Comparison of ENCODE assay signal across 8 cellular contexts in the genomic region with DNA sequence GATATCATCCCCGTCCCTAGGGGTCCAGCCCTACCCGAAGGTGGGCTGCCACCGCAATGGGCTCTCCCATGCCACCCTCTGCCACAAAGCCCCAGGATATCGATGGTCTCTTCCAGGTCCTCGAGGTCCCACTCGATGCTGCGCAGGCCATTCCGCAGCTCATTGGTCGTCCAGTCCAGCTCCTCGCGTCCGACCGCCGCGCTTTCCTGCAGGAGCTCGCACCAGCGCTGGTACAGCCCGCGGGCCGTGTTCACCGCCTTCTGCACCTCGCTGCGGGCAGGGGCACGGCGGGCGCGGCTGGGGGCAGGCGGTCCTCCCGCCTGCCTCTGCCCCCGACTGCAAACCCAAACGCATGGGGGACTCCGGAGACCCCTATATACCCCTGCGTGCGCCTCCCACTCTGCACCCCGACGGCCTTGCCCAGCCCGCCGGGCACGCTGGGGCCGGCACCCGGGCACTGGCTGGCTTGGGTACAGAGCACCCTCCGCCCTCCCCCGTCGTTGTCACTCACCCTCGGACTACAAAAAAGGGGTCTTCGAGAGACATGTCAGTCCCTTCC. TPM values are rescaled to one million over a fixed set of nuclear protein-coding genes. Genes with fewer than 3 reads are reported as not detected.
A peak's percentile ranks its signal among the peaks of the same experiment; 100 is the strongest.
DNase-seq lines count a peak whose midpoint lies in the region; ATAC-seq and TF ChIP-seq lines count a peak whose summit lies in the region.

No MANE protein-coding gene starts in this region.

- H3K4me3 ChIP-seq in HCT116 (replicated peaks in 1 of 2; ENCODE audit: low read depth in 1 of 2, low read length in 2 of 2) = peak overlapping the region; percentile 84 to 98
- peak overlapping the region; percentile 72 to 93 (median 88) for H3K4me3 ChIP-seq in Peyer's patch
- peak overlapping the region; percentile 76 for H3K4me3 ChIP-seq in lower leg skin (ENCODE audit: low read depth, poor library complexity, severe bottlenecking)

- peak; percentile 2 for ATAC-seq in HCT116
- ATAC-seq in GM18868 (IDR thresholded peaks at IDR 0.05; ENCODE audit: unreplicated experiment) = no peak

- no peak for TF ChIP-seq RAD21 in HCT116 (IDR thresholded peaks at IDR 0.05; ENCODE audit: low read depth)

- 0 to 1% methylated on average over 25 to 43 of the region's 46 CpGs for WGBS in lower leg skin, 2 donors

- H3K36me3 ChIP-seq in HCT116 (ENCODE audit: control insufficient read depth in 1 of 2, insufficient read depth in 2 of 2, low read length in 2 of 2) = peaks cover 0 to 15% of the 10 kb centered on the region in 2 experiments; a peak in 2 of 4 replicates
- peaks cover 0 to 9% (median 0%) of the 10 kb centered on the region in 3 donors for H3K36me3 ChIP-seq in Peyer's patch

- no peaks in the 10 kb centered on the region for H3K9me2 ChIP-seq in HCT116 (ENCODE audit: insufficient read depth)

- H4K20me1 ChIP-seq in HCT116 (ENCODE audit: insufficient read depth) = peaks cover 12% of the 10 kb centered on the region; the same call in 1 of the 2 replicates

- H2AFZ ChIP-seq in HCT116 (ENCODE audit: low read depth, low read length, poor library complexity, severe bottlenecking) = no peak overlapping the region

- peak overlapping the region; percentile 94 for H3K27ac ChIP-seq in HCT116 (ENCODE audit: low read depth, low read length)
- H3K27ac ChIP-seq in Peyer's patch = peak overlapping the region; percentile 94 to 99 (median 98)
- peak overlapping the region; percentile 97 for H3K27ac ChIP-seq in temporal lobe (ENCODE audit: low read depth, low read length)

- H3K9me3 ChIP-seq in HCT116 (ENCODE audit: control insufficient read depth in 1 of 2, insufficient read depth in 1 of 2, low read depth in 1 of 2, low read length in 2 of 2) (no peaks in the 10 kb centered on the region), Peyer's patch (no peaks in the 10 kb centered on the region)

- TF ChIP-seq CTCF in HCT116 (IDR thresholded peaks at IDR 0.05 in 2 of 3, conservative IDR thresholded peaks at IDR 0.05 in 1 of 3; ENCODE audit: borderline replicate concordance in 1 of 3, insufficient read depth in 1 of 3, low read depth in 2 of 3, low read length in 2 of 3) (no peak), Peyer's patch (IDR thresholded peaks at IDR 0.05) (no peak), lower leg skin (IDR thresholded peaks at IDR 0.05) (no peak)

- H3K27me3 ChIP-seq in HCT116 (ENCODE audit: insufficient read depth, low read length) (no peaks in the 10 kb centered on the region), Peyer's patch (no peaks in the 10 kb centered on the region)

- no TSS peak for BruUV-seq in HCT116 (replicated peaks; lab: Mats Ljungman, UMichigan)

- RAD21 ChIA-PET in HCT116 (lab: Charles Lee; ENCODE audit: low non-redundant PET in 1 of 2, low total read pairs in 2 of 2, uncharacterized antibody in 2 of 2, unreplicated experiment in 2 of 2) = interaction anchor here in 1 of 2 experiments (0.6 to 1.1 kb wide), 3 partner anchors 49 to 193 kb away, joined by 3 to 6 read pairs (median 4); no protein-coding TSS in a partner anchor

- CTCF ChIA-PET in HCT116 (lab: Charles Lee) = interaction anchor here (0.9 to 1.1 kb wide), 3 partner anchors 55 to 172 kb away, joined by 3 to 4 read pairs (median 4); no protein-coding TSS in a partner anchor

- H3K4me2 ChIP-seq in HCT116 (ENCODE audit: low read length) = peak overlapping the region; percentile 99

- intact Hi-C loops in HCT116 (cut with micrococcal nuclease) (loop anchor here (2.0 to 5.0 kb wide), 3 partner anchors 33 to 698 kb away; a partner anchor contains a TSS), lower leg skin (cut with DNase I; ENCODE audit: low total_unique reads) (loop anchor here (10.0 kb wide), 1 partner anchor 705 kb away; no protein-coding TSS in a partner anchor)

- peak overlapping the region; percentile 100 for H3K9ac ChIP-seq in HCT116 (ENCODE audit: low read length)

- TF ChIP-seq POLR2A in HCT116 (IDR thresholded peaks at IDR 0.05; ENCODE audit: borderline replicate concordance, extremely low read depth, insufficient read depth, insufficient read length) (peak; percentile 15), Peyer's patch (IDR thresholded peaks at IDR 0.05) (peak in 1 of 2 donors; percentile 9), lower leg skin (IDR thresholded peaks at IDR 0.05) (no peak)

- H3K4me1 ChIP-seq in HCT116 (ENCODE audit: control insufficient read depth in 1 of 2, insufficient read depth in 2 of 2, low read length in 2 of 2) = peaks cover 34 to 66% of the 10 kb centered on the region in 2 experiments
- peaks cover 0 to 18% (median 2%) of the 10 kb centered on the region in 4 donors for H3K4me1 ChIP-seq in Peyer's patch

- peak; percentile 44 for DNase-seq in DMS79 (lab: John Stamatoyannopoulos, UW)
- no peak for DNase-seq in HCT116 (ENCODE audit: low read depth, low spot score)
- peak in 2 of 3 donors; percentile 57 to 74 for DNase-seq in Peyer's patch
- DNase-seq in cerebellar cortex (ENCODE audit: low spot score) = peak; percentile 44
- DNase-seq in lower leg skin (ENCODE audit: low spot score in 2 of 2) = peak; percentile 33 to 93
- no peak for DNase-seq in D341Med (ENCODE audit: low spot score)

- POLR2A ChIA-PET in HCT116 (lab: Charles Lee) = interaction anchor here (0.6 to 2.5 kb wide), 7 partner anchors 12 to 93 kb away, joined by 3 to 11 read pairs (median 4); no protein-coding TSS in a partner anchor

- peaks cover 61% of the 10 kb centered on the region for H3K79me2 ChIP-seq in HCT116 (ENCODE audit: insufficient read depth, low read length)

TF ChIP-seq in HCT116, 20 proteins besides CTCF, POLR2A, EP300 and RAD21:
- no peak for TF ChIP-seq TCF7L2 (IDR thresholded peaks at IDR 0.05; ENCODE audit: borderline replicate concordance, extremely low read depth, insufficient read depth, insufficient read length)
- TF ChIP-seq, protein P1, sequence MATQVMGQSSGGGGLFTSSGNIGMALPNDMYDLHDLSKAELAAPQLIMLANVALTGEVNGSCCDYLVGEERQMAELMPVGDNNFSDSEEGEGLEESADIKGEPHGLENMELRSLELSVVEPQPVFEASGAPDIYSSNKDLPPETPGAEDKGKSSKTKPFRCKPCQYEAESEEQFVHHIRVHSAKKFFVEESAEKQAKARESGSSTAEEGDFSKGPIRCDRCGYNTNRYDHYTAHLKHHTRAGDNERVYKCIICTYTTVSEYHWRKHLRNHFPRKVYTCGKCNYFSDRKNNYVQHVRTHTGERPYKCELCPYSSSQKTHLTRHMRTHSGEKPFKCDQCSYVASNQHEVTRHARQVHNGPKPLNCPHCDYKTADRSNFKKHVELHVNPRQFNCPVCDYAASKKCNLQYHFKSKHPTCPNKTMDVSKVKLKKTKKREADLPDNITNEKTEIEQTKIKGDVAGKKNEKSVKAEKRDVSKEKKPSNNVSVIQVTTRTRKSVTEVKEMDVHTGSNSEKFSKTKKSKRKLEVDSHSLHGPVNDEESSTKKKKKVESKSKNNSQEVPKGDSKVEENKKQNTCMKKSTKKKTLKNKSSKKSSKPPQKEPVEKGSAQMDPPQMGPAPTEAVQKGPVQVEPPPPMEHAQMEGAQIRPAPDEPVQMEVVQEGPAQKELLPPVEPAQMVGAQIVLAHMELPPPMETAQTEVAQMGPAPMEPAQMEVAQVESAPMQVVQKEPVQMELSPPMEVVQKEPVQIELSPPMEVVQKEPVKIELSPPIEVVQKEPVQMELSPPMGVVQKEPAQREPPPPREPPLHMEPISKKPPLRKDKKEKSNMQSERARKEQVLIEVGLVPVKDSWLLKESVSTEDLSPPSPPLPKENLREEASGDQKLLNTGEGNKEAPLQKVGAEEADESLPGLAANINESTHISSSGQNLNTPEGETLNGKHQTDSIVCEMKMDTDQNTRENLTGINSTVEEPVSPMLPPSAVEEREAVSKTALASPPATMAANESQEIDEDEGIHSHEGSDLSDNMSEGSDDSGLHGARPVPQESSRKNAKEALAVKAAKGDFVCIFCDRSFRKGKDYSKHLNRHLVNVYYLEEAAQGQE (IDR thresholded peaks at IDR 0.05; ENCODE audit: low read depth) = no peak
- TF ChIP-seq EZH2phosphoT487 (IDR thresholded peaks at IDR 0.05; ENCODE audit: borderline replicate concordance) = no peak

RNA-seq across cellular contexts. Expression of a gene that starts 0.5 kb away (rescaled TPM):
- total RNA-seq in HCT116 (2021; ENCODE audit: unreplicated experiment) = 149 TPM
- 202 and 225 TPM in 2 replicates for polyA plus RNA-seq in HCT116 (2012)
- total RNA-seq in Peyer's patch = 100 to 1,000 TPM in 2 of 4 donors, 10 to 100 TPM in 2; 78.1 to 199 (median 107) TPM
- 100 to 1,000 TPM in 1 of 4 donors, 10 to 100 TPM in 3; 67.8 to 110 (median 78.0) TPM for total RNA-seq in lower leg skin
- total RNA-seq in temporal lobe = 18.9 TPM

RNA-seq across cellular contexts. Expression of a gene that starts 0.5 kb away (rescaled TPM):
- total RNA-seq in HCT116 (2021; ENCODE audit: unreplicated experiment) = 247 TPM
- 284 and 315 TPM in 2 replicates for polyA plus RNA-seq in HCT116 (2012)
- 100 to 1,000 TPM in 1 of 4 donors, 10 to 100 TPM in 3; 72.2 to 229 (median 85.6) TPM for total RNA-seq in Peyer's patch
- total RNA-seq in lower leg skin = 100 to 1,000 TPM; 118 to 146 (median 130) TPM
- total RNA-seq in temporal lobe = 9.6 TPM

RNA-seq across cellular contexts. Expression of a gene that starts 31.6 kb away (rescaled TPM):
- 181 TPM for total RNA-seq in HCT116 (2021; ENCODE audit: unreplicated experiment)
- 101 and 119 TPM in 2 replicates for polyA plus RNA-seq in HCT116 (2012)
- 10 to 100 TPM; 21.5 to 48.0 (median 37.1) TPM for total RNA-seq in Peyer's patch
- 10 to 100 TPM; 21.4 to 46.1 (median 39.8) TPM for total RNA-seq in lower leg skin
- total RNA-seq in temporal lobe = 11.6 TPM

RNA-seq across cellular contexts. Expression of a gene that starts 33.2 kb away (rescaled TPM):
- 84.4 TPM for total RNA-seq in HCT116 (2021; ENCODE audit: unreplicated experiment)
- polyA plus RNA-seq in HCT116 (2012) = 69.3 and 80.8 TPM in 2 replicates
- total RNA-seq in Peyer's patch = 10 to 100 TPM; 27.1 to 71.8 (median 28.3) TPM
- 10 to 100 TPM; 17.7 to 60.4 (median 32.7) TPM for total RNA-seq in lower leg skin
- total RNA-seq in temporal lobe = 14.3 TPM

RNA-seq across cellular contexts. Expression of a gene that starts 47.0 kb away (rescaled TPM):
- total RNA-seq in HCT116 (2021; ENCODE audit: unreplicated experiment) = 2.6 TPM
- 1.3 and 1.8 TPM in 2 replicates for polyA plus RNA-seq in HCT116 (2012)
- 10 to 100 TPM in 1 of 4 donors, 1 to 10 TPM in 3; 1.2 to 21.5 (median 4.9) TPM for total RNA-seq in Peyer's patch
- 1 to 10 TPM; 4.9 to 8.3 (median 7.0) TPM for total RNA-seq in lower leg skin
- total RNA-seq in temporal lobe = 1.2 TPM

Comparison
In these comparisons a context has a peak if more than half of its experiments do, and no peak if none do; other contexts are left out.
1. DNase-seq: peak in DMS79 (single experiment), Peyer's patch (2 of 3), cerebellar cortex (single experiment) and lower leg skin (2 of 2); none in HCT116 (single experiment) and D341Med (single experiment).
2. Peak in every context shown above with its lines, with median percentiles within 50 percentile points of each other: H3K27ac ChIP-seq and H3K4me3 ChIP-seq.